Comparison of ENCODE assay signal across 1 cellular context in the genomic region with DNA sequence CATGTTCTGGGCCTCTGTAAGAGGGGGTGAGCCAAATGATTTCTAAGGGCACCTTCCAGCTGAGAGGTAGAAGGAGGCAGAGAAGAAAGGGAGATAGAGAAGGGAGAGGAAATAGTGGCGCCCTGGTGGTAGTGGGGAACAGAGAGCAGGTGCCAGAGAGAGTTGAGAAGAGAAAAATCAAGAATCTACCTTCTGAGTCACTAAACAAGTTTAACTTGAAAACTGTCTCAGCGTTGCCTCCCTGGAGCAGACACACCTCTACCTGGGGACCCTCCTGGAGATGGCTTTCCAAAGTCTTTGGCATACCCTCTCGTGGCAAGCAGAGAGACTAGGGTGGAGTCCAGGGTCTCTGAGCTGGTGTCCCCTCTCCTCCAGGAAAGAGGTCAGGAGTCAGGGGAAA.
TF ChIP-seq lines count a peak whose summit lies in the region.

No MANE protein-coding gene starts in this region.

TF ChIP-seq in WTC11, 78 proteins besides CTCF, POLR2A, EP300 and RAD21 (continued from another document):
- TF ChIP-seq ERG (CRISPR knock-in tag; IDR thresholded peaks at IDR 0.05) = no peak
- TF ChIP-seq AFF4 (CRISPR knock-in tag; IDR thresholded peaks at IDR 0.05; ENCODE audit: borderline replicate concordance) = no peak
- TF ChIP-seq STAT6 (CRISPR knock-in tag; conservative IDR thresholded peaks at IDR 0.05; ENCODE audit: low read depth) = no peak
